ENCODE assay signal across 5 cellular contexts in the genomic region with DNA sequence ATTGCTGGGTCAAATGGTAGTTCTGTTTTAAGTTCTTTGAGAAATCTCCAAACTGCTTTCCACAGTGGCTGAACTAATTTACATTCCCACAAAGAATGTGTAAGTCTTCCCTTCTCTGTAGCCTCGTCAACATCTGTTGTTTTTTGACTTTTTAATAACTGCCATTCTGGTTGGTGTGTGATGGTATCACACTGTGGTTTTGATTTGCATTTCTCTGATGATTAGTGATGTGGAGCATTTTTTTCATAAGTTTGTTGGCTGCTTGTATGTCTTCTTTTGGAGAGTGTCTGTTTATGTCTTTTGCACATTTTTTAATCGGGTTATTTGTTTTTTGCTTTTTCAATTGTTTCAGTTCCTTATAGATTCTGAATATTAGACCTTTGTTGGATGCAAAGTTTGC. TPM values are rescaled to one million over a fixed set of nuclear protein-coding genes. Genes with fewer than 3 reads are reported as not detected.
"Had no signal": no experiment of that assay in that cellular context is flagged by ENCODE, and none has a peak within 500 bp of the region (broad histone marks: within the 10 kb centered on the region; RNA-seq: fewer than 3 reads in every experiment).

No MANE protein-coding gene starts in this region.

RNA-seq across cellular contexts. Expression of a gene that starts 26.7 kb away (rescaled TPM):
- total RNA-seq: cardiac muscle cell, dermis blood vessel endothelial cell, lung microvascular endothelial cell, occipital lobe had no signal
- polyA plus RNA-seq: neural cell had no signal
